24 cellular contexts compared by ENCODE assay signal in genomic region chr6:27624672-27625262, GRCh38.
"Had no signal": no experiment of that assay in that cellular context is flagged by ENCODE, and none has a peak within 500 bp of the region (broad histone marks: within the 10 kb centered on the region; RNA-seq: fewer than 3 reads in every experiment).

No MANE protein-coding gene starts in this region.

- H3K4me3 ChIP-seq: dorsolateral prefrontal cortex, gastrocnemius medialis, heart left ventricle, hepatocyte, left lung, prostate gland, sigmoid colon, thoracic aorta, tibial nerve, upper lobe of left lung had no signal

- H3K27me3 ChIP-seq: upper lobe of left lung had no signal

- H3K79me2 ChIP-seq: hepatocyte had no signal

- H3K36me3 ChIP-seq: gastrocnemius medialis, heart left ventricle, left lung, prostate gland, sigmoid colon, thoracic aorta, tibial nerve, upper lobe of left lung had no signal

- H3K27ac ChIP-seq: dorsolateral prefrontal cortex, epithelial cell of prostate, gastrocnemius medialis, heart left ventricle, hepatocyte, left lung, prostate gland, sigmoid colon, thoracic aorta, tibial nerve, upper lobe of left lung had no signal

- H3K9me3 ChIP-seq: gastrocnemius medialis, heart left ventricle, left lung, prostate gland, sigmoid colon, thoracic aorta, tibial nerve, upper lobe of left lung had no signal

- H3K4me1 ChIP-seq: gastrocnemius medialis, heart left ventricle, left lung, prostate gland, sigmoid colon, tibial nerve, upper lobe of left lung had no signal

- H3K4me2 ChIP-seq: hepatocyte had no signal

- DNase-seq: dorsolateral prefrontal cortex; effector CD4-positive, alpha-beta T cell; foreskin fibroblast; gastrocnemius medialis; heart left ventricle; kidney; left lung; mesenchymal stem cell; midbrain; naive thymus-derived CD8-positive, alpha-beta T cell; nephron progenitor cell; nucleus accumbens; right cardiac atrium; sigmoid colon; stimulated activated CD4-positive, alpha-beta T cell treated with anti-CD3 and anti-CD28 coated beads, Interleukin-2, amount 100 ng/mL, for 24 hours; stimulated activated CD4-positive, alpha-beta T cell treated with anti-CD3 and anti-CD28 coated beads, Interleukin-4, amount 100 ng/mL, for 24 hours; upper lobe of left lung had no signal

- ATAC-seq: esophagus mucosa; gastrocnemius medialis; heart left ventricle; left lung; naive thymus-derived CD8-positive, alpha-beta T cell; right cardiac atrium; stimulated activated effector memory CD8-positive, alpha-beta T cell treated with anti-CD3 and anti-CD28 coated beads, Interleukin-12 subunit alpha, Interleukin-12 subunit beta, amount 100 ng/mL, for 72 hours had no signal

- H2AFZ ChIP-seq: hepatocyte had no signal
